Comparison of ENCODE assay signal across 1 cellular context in genomic region chr18:36311026-36311570, GRCh38.
TF ChIP-seq lines count a peak whose summit lies in the region.

No MANE protein-coding gene starts in this region.

TF ChIP-seq in IMR-90, 13 proteins besides CTCF, POLR2A, EP300 and RAD21 (continued from another document):
- TF ChIP-seq MAFK (IDR thresholded peaks at IDR 0.05; ENCODE audit: low read depth, low read length), result no peak
TF ChIP-seq in IMR-90: peak in this region for 0.
